In the genomic region with DNA sequence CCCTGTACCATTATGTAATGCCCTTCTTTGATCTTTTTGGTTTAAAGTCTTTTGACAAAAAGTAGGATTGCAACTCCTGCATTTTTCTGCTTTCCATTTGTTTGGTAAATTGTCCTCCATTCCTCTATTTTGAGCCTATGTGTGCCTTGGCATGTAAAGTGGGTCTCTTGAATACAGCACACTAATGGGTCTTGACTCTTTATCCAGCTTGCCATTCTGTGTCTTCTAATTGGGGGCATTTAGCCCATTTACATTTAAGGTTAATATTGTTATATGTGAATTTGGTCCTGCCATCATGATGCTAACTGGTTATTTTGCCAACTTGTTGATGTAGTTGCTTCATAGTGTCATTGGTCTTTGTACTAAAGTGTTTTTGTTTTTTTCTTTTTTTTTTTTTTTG, we compare ENCODE assay signal across 3 cellular contexts.
A peak's percentile ranks its signal among the peaks of the same experiment; 100 is the strongest.
TF ChIP-seq lines count a peak whose summit lies in the region.

No MANE protein-coding gene starts in this region.

TF ChIP-seq in HEK293, 187 proteins besides CTCF, POLR2A, EP300 and RAD21 (continues in another document):
- peak; percentile 73 for TF ChIP-seq ZNF529 (tag by site-specific recombination; IDR thresholded peaks at IDR 0.05; ENCODE audit: insufficient replicate concordance)
- TF ChIP-seq, protein P1, sequence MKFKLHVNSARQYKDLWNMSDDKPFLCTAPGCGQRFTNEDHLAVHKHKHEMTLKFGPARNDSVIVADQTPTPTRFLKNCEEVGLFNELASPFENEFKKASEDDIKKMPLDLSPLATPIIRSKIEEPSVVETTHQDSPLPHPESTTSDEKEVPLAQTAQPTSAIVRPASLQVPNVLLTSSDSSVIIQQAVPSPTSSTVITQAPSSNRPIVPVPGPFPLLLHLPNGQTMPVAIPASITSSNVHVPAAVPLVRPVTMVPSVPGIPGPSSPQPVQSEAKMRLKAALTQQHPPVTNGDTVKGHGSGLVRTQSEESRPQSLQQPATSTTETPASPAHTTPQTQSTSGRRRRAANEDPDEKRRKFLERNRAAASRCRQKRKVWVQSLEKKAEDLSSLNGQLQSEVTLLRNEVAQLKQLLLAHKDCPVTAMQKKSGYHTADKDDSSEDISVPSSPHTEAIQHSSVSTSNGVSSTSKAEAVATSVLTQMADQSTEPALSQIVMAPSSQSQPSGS (tag by site-specific recombination; IDR thresholded peaks at IDR 0.05; ENCODE audit: low read depth), result no peak
- no peak for TF ChIP-seq ZBTB8A (tag by site-specific recombination; IDR thresholded peaks at IDR 0.05)
- TF ChIP-seq ZNF707 (tag by site-specific recombination; IDR thresholded peaks at IDR 0.05), result no peak
- peak; percentile 75 for TF ChIP-seq SETDB1 (IDR thresholded peaks at IDR 0.05; ENCODE audit: insufficient read length, low read length)
- TF ChIP-seq, protein P2, sequence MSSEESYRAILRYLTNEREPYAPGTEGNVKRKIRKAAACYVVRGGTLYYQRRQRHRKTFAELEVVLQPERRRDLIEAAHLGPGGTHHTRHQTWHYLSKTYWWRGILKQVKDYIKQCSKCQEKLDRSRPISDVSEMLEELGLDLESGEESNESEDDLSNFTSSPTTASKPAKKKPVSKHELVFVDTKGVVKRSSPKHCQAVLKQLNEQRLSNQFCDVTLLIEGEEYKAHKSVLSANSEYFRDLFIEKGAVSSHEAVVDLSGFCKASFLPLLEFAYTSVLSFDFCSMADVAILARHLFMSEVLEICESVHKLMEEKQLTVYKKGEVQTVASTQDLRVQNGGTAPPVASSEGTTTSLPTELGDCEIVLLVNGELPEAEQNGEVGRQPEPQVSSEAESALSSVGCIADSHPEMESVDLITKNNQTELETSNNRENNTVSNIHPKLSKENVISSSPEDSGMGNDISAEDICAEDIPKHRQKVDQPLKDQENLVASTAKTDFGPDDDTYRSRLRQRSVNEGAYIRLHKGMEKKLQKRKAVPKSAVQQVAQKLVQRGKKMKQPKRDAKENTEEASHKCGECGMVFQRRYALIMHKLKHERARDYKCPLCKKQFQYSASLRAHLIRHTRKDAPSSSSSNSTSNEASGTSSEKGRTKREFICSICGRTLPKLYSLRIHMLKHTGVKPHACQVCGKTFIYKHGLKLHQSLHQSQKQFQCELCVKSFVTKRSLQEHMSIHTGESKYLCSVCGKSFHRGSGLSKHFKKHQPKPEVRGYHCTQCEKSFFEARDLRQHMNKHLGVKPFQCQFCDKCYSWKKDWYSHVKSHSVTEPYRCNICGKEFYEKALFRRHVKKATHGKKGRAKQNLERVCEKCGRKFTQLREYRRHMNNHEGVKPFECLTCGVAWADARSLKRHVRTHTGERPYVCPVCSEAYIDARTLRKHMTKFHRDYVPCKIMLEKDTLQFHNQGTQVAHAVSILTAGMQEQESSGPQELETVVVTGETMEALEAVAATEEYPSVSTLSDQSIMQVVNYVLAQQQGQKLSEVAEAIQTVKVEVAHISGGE (tag by site-specific recombination; conservative IDR thresholded peaks at IDR 0.05; ENCODE audit: low read depth), result no peak
- TF ChIP-seq ZNF623 (tag by site-specific recombination; IDR thresholded peaks at IDR 0.05), result no peak

TF ChIP-seq in GM12878, 131 proteins besides CTCF, POLR2A, EP300 and RAD21:
- no peak for TF ChIP-seq MXI1 (IDR thresholded peaks at IDR 0.05; ENCODE audit: low read depth, low read length)
- TF ChIP-seq CBX5 (IDR thresholded peaks at IDR 0.05; ENCODE audit: low read depth), result 0 out of 2 replicates have a peak, but pooled peaks have one; percentile 53

TF ChIP-seq in endothelial cell of umbilical vein, 7 proteins besides CTCF, POLR2A, EP300 and RAD21:
- TF ChIP-seq GATA2 (IDR thresholded peaks at IDR 0.05; ENCODE audit: insufficient read depth, insufficient read length, low read depth, low read length) (no peak), JUN (IDR thresholded peaks at IDR 0.05; ENCODE audit: borderline replicate concordance, insufficient read depth, insufficient read length, low read depth) (no peak), MAX (IDR thresholded peaks at IDR 0.05; ENCODE audit: insufficient read depth, insufficient read length) (no peak), MYC (IDR thresholded peaks at IDR 0.05; ENCODE audit: low read depth, low read length) (no peak), POLR2AphosphoS5 (IDR thresholded peaks at IDR 0.05; ENCODE audit: insufficient read depth, low read depth, low read length) (no peak), FOS (IDR thresholded peaks at IDR 0.05; ENCODE audit: borderline replicate concordance, insufficient read depth, low read length) (no peak), EZH2 (IDR thresholded peaks at IDR 0.05; ENCODE audit: borderline replicate concordance, low read depth, low read length, severe bottlenecking) (no peak)
